Comparison of ENCODE assay signal across 8 cellular contexts in genomic region chr18:55343396-55344073, GRCh38.
DNase-seq lines count a peak whose midpoint lies in the region; ATAC-seq and TF ChIP-seq lines count a peak whose summit lies in the region.

No MANE protein-coding gene starts in this region.

- ATAC-seq in HG03139 (IDR thresholded peaks at IDR 0.05; ENCODE audit: unreplicated experiment) = peak; percentile 65
- ATAC-seq in RWPE2 (ENCODE audit: low read depth) = peak; percentile 40; the same call in 1 of the 3 replicates
- peak in 5 of 8 donors; percentile 46 to 67 (median 57) for ATAC-seq in heart right ventricle
- ATAC-seq in upper lobe of right lung = no peak

- no peak overlapping the region for H3K4me3 ChIP-seq in RWPE2 (ENCODE audit: severe bottlenecking)
- H3K4me3 ChIP-seq in heart right ventricle = no peak overlapping the region
- H3K4me3 ChIP-seq in upper lobe of right lung = no peak overlapping the region

- H3K4me1 ChIP-seq in RWPE2 (ENCODE audit: insufficient read depth, poor library complexity, severe bottlenecking) (no peaks in the 10 kb centered on the region), heart right ventricle (peaks cover 2 to 66% (median 24%) of the 10 kb centered on the region in 9 donors), upper lobe of right lung (peaks cover 3% of the 10 kb centered on the region)

- peak; percentile 56 for TF ChIP-seq CTCF in RWPE2 (IDR thresholded peaks at IDR 0.05; ENCODE audit: poor library complexity, severe bottlenecking)
- peak; percentile 24 to 73 (median 61) for TF ChIP-seq CTCF in heart right ventricle (IDR thresholded peaks at IDR 0.05)
- peak; percentile 49 for TF ChIP-seq CTCF in upper lobe of right lung (IDR thresholded peaks at IDR 0.05)

- 67 to 69% methylated on average over 3 of the region's 3 CpGs for WGBS in heart right ventricle, 2 donors

- H3K9me3 ChIP-seq in RWPE2 (ENCODE audit: severe bottlenecking) (no peaks in the 10 kb centered on the region), heart right ventricle (no peaks in the 10 kb centered on the region), upper lobe of right lung (no peaks in the 10 kb centered on the region)

- DNase-seq in NCI-H510A treated with DMSO at 0.1 percent for 48 hours (lab: John Stamatoyannopoulos, UW) = peak; percentile 27
- DNase-seq in NCI-H510A (lab: John Stamatoyannopoulos, UW) = no peak
- no peak for DNase-seq in RWPE2 (ENCODE audit: low spot score)
- no peak for DNase-seq in heart right ventricle
- DNase-seq in upper lobe of right lung = no peak
- DNase-seq in posterior vena cava (ENCODE audit: low spot score) = no peak
- DNase-seq in activated CD4-positive, CD25-positive, alpha-beta regulatory T cell (lab: John Stamatoyannopoulos, UW) = no peak

- intact Hi-C loops in heart right ventricle (cut with DNase I) (loop anchor here in 6 of 10 donors (5.0 to 10.0 kb wide), 9 partner anchors 59 to 1231 kb away; partner anchors contain the start of gene TCF4 (in 1 of the 6)), upper lobe of right lung (cut with DNase I) (no loop called here), posterior vena cava (cut with DNase I) (loop anchor here in 1 of 2 donors (10.0 kb wide), 1 partner anchor 1231 kb away; no protein-coding TSS in a partner anchor)

- H3K27ac ChIP-seq in RWPE2 (ENCODE audit: poor library complexity, severe bottlenecking) (no peak overlapping the region), heart right ventricle (peak overlapping the region in 1 of 10 donors; percentile 1), upper lobe of right lung (no peak overlapping the region)

- H3K36me3 ChIP-seq in RWPE2 (ENCODE audit: low read depth) = no peaks in the 10 kb centered on the region
- H3K36me3 ChIP-seq in heart right ventricle = peaks cover 0 to 8% (median 0%) of the 10 kb centered on the region in 9 donors
- no peaks in the 10 kb centered on the region for H3K36me3 ChIP-seq in upper lobe of right lung

- no peaks in the 10 kb centered on the region for H3K27me3 ChIP-seq in RWPE2 (ENCODE audit: insufficient read depth, poor library complexity, severe bottlenecking)
- no peaks in the 10 kb centered on the region for H3K27me3 ChIP-seq in heart right ventricle
- no peaks in the 10 kb centered on the region for H3K27me3 ChIP-seq in upper lobe of right lung
